ENCODE assay signal across 12 cellular contexts in the genomic region with DNA sequence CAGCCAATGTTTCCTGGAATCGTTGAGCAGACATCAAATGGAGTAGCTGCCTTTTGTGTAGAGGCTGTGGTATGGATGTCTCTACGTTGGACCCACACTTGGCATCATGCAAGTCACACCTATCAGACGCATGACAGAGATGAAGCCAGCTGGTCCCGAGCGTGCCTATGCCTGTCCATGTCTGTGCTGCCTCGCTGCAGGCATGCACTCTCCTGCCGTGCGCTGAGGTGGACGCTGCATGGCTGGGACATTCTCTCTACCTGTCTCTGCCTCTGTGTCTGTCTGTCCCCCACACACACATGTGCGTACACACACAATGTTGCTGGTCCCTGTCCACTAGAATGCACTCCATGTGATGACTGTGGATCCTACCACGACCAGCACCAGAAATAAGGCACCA.
"Had no signal": no experiment of that assay in that cellular context is flagged by ENCODE, and none has a peak within 500 bp of the region (broad histone marks: within the 10 kb centered on the region; RNA-seq: fewer than 3 reads in every experiment).

No MANE protein-coding gene starts in this region.

- H3K36me3 Mint-ChIP-seq: activated naive CD4-positive, alpha-beta T cell treated with anti-CD3 and anti-CD28 coated beads, Interleukin-2, amount 50 U/mL, for 72 hours; stimulated activated memory B cell treated with anti-CD40 and anti-IgM and Interleukin-4, amounts not matched to agents 10 μg/mL and 1 μg/mL and 100 μg/mL, for 72 hours had no signal

- H3K79me2 ChIP-seq: parathyroid adenoma had no signal

- H3K4me3 ChIP-seq: transverse colon had no signal

- H3K27ac ChIP-seq: parathyroid adenoma, transverse colon had no signal

- DNase-seq: activated CD4-positive, alpha-beta T cell treated with anti-CD3 and anti-CD28 coated beads, Interleukin-2, amount 10 ng/mL, durations not matched to agents 7 days and 5 days; activated CD4-positive, CD25-positive, alpha-beta regulatory T cell; amygdala; kidney; left ventricle myocardium superior; small intestine; substantia nigra; transverse colon had no signal

- H3K27me3 Mint-ChIP-seq: activated CD4-positive, alpha-beta T cell treated with anti-CD3 and anti-CD28 coated beads, Interleukin-2, amount 10 ng/mL, durations not matched to agents 7 days and 5 days; stimulated activated memory B cell treated with anti-CD40 and anti-IgM and Interleukin-4, amounts not matched to agents 10 μg/mL and 1 μg/mL and 100 μg/mL, for 72 hours had no signal

- H3K4me1 ChIP-seq: transverse colon had no signal

- H3K9ac ChIP-seq: parathyroid adenoma had no signal

- ATAC-seq: activated naive CD4-positive, alpha-beta T cell treated with anti-CD3 and anti-CD28 coated beads, Interleukin-2, amount 50 U/mL, for 72 hours; left ventricle myocardium superior; stimulated activated memory B cell treated with anti-CD40 and anti-IgM and Interleukin-4, amounts not matched to agents 10 μg/mL and 1 μg/mL and 100 μg/mL, for 72 hours had no signal

- H3K4me1 Mint-ChIP-seq: activated CD4-positive, alpha-beta T cell treated with anti-CD3 and anti-CD28 coated beads, Interleukin-2, amount 10 ng/mL, durations not matched to agents 7 days and 5 days; stimulated activated memory B cell treated with anti-CD40 and anti-IgM and Interleukin-4, amounts not matched to agents 10 μg/mL and 1 μg/mL and 100 μg/mL, for 72 hours had no signal

- H3K36me3 ChIP-seq: transverse colon had no signal

- H3K4me3 Mint-ChIP-seq: activated CD4-positive, alpha-beta T cell treated with anti-CD3 and anti-CD28 coated beads, Interleukin-2, amount 10 ng/mL, durations not matched to agents 7 days and 5 days; stimulated activated memory B cell treated with anti-CD40 and anti-IgM and Interleukin-4, amounts not matched to agents 10 μg/mL and 1 μg/mL and 100 μg/mL, for 72 hours had no signal

- H3K9me3 ChIP-seq: transverse colon had no signal

- H3K27me3 ChIP-seq: transverse colon had no signal

- H3K9me3 Mint-ChIP-seq: activated CD4-positive, alpha-beta T cell treated with anti-CD3 and anti-CD28 coated beads, Interleukin-2, amount 10 ng/mL, durations not matched to agents 7 days and 5 days; activated naive CD4-positive, alpha-beta T cell treated with anti-CD3 and anti-CD28 coated beads, Interleukin-2, amount 50 U/mL, for 72 hours; activated T-helper 2 cell treated with anti-CD3 and anti-CD28 coated beads, Interferon-gamma antibody, Interleukin-2, Interleukin-4, amounts not matched to agents 10 μg/mL and 5 μg/mL and 100 μg/mL, durations not matched to agents 14 hours and 24 hours and 36 hours; stimulated activated memory B cell treated with anti-CD40 and anti-IgM and Interleukin-4, amounts not matched to agents 10 μg/mL and 1 μg/mL and 100 μg/mL, for 72 hours had no signal

- H3K27ac Mint-ChIP-seq: activated CD4-positive, alpha-beta T cell treated with anti-CD3 and anti-CD28 coated beads, Interleukin-2, amount 10 ng/mL, durations not matched to agents 7 days and 5 days; activated T-helper 2 cell treated with anti-CD3 and anti-CD28 coated beads, Interferon-gamma antibody, Interleukin-2, Interleukin-4, amounts not matched to agents 10 μg/mL and 5 μg/mL and 100 μg/mL, durations not matched to agents 14 hours and 24 hours and 36 hours; stimulated activated memory B cell treated with anti-CD40 and anti-IgM and Interleukin-4, amounts not matched to agents 10 μg/mL and 1 μg/mL and 100 μg/mL, for 72 hours had no signal
